ENCODE assay signal across 18 cellular contexts in genomic region chr2:168723494-168723893, GRCh38.
DNase-seq lines count a peak whose midpoint lies in the region; ATAC-seq, FAIRE-seq and TF ChIP-seq lines count a peak whose summit lies in the region.
"Had no signal": no experiment of that assay in that cellular context is flagged by ENCODE, and none has a peak within 500 bp of the region (broad histone marks: within the 10 kb centered on the region; RNA-seq: fewer than 3 reads in every experiment).

No MANE protein-coding gene starts in this region.

- 44% methylated on average over 2 of the region's 2 CpGs for WGBS in HepG2 (ENCODE audit: low lambda C conversion rate)
- 47% methylated on average over 2 of the region's 2 CpGs for WGBS in right lobe of liver (ENCODE audit: insufficient coverage, low coverage, low lambda C conversion rate, missing lambda C conversion rate)

- TF ChIP-seq POLR2A in HepG2 (IDR thresholded peaks at IDR 0.05; ENCODE audit: insufficient read depth in 1 of 2, low read depth in 2 of 2, low read length in 2 of 2) (no peak), right lobe of liver (IDR thresholded peaks at IDR 0.05) (no peak)

- H4K20me1 ChIP-seq in HepG2 (ENCODE audit: insufficient read depth, low read length): no peaks in the 10 kb centered on the region

- no peak overlapping the region for H3K9ac ChIP-seq in HepG2 (ENCODE audit: insufficient read depth, low read depth, low read length)

- no peaks in the 10 kb centered on the region for H3K27me3 Mint-ChIP-seq in activated T-helper 17 cell treated with anti-CD3 and anti-CD28 coated beads, Interleukin-2, amount 50 U/mL, for 72 hours
- no peaks in the 10 kb centered on the region for H3K27me3 Mint-ChIP-seq in mesothelial cell of epicardium (ENCODE audit: low read depth)
- H3K27me3 Mint-ChIP-seq: CD4-positive, CD25-positive, alpha-beta regulatory T cell; IgD-negative memory B cell had no signal

- FAIRE-seq in HepG2 (lab: Jason Lieb, UNC): no peak
- FAIRE-seq: D721Med, HTR-8/SVneo had no signal

- POLR2A ChIA-PET in HepG2 (lab: Yijun Ruan, JAX): no interaction called here

- no peaks in the 10 kb centered on the region for H3K9me3 ChIP-seq in HepG2 (ENCODE audit: low read length)
- no peaks in the 10 kb centered on the region for H3K9me3 ChIP-seq in right lobe of liver
- H3K9me3 ChIP-seq: BE2C had no signal

- no peak for TF ChIP-seq RAD21 in HepG2 (CRISPR knock-in tag; IDR thresholded peaks at IDR 0.05)

- no peak overlapping the region for H3K4me2 ChIP-seq in HepG2 (ENCODE audit: low read depth, low read length)

- no peak for TF ChIP-seq CTCF in HepG2 (CRISPR knock-in tag; IDR thresholded peaks at IDR 0.05)
- TF ChIP-seq CTCF in right lobe of liver (IDR thresholded peaks at IDR 0.05): no peak
- TF ChIP-seq CTCF in mesothelial cell of epicardium (IDR thresholded peaks at IDR 0.05; ENCODE audit: unreplicated experiment): no peak

- H3K27me3 ChIP-seq in HepG2 (ENCODE audit: control insufficient read depth in 1 of 2, insufficient read depth in 2 of 2, low read length in 2 of 2) (no peaks in the 10 kb centered on the region), right lobe of liver (no peaks in the 10 kb centered on the region)
- H3K27me3 ChIP-seq: BE2C had no signal

- peaks cover 12% of the 10 kb centered on the region for H3K4me1 Mint-ChIP-seq in activated T-helper 17 cell treated with anti-CD3 and anti-CD28 coated beads, Interleukin-2, amount 50 U/mL, for 72 hours
- H3K4me1 Mint-ChIP-seq in mesothelial cell of epicardium: peaks cover 16% of the 10 kb centered on the region

- H3K36me3 ChIP-seq in HepG2 (replicated peaks in 1 of 2; ENCODE audit: control insufficient read depth in 1 of 2, insufficient read depth in 2 of 2, low read length in 2 of 2) (peaks cover under 1 to 7% of the 10 kb centered on the region in 2 experiments; a peak in 3 of 5 replicates), right lobe of liver (no peaks in the 10 kb centered on the region)
- H3K36me3 ChIP-seq: BE2C had no signal

- no peaks in the 10 kb centered on the region for H3K79me2 ChIP-seq in HepG2 (ENCODE audit: insufficient read depth, low read length)

- H3K4me1 ChIP-seq in HepG2 (ENCODE audit: insufficient read depth, low read length) (no peaks in the 10 kb centered on the region), right lobe of liver (no peaks in the 10 kb centered on the region)
- H3K4me1 ChIP-seq: BE2C, Caco-2 had no signal

- H3K4me3 ChIP-seq in HepG2 (replicated peaks in 1 of 3; ENCODE audit: insufficient read depth in 1 of 3, low read depth in 2 of 3, low read length in 3 of 3) (no peak overlapping the region), right lobe of liver (no peak overlapping the region)

- no peak for TF ChIP-seq EP300 in HepG2 (IDR thresholded peaks at IDR 0.05; ENCODE audit: low read depth in 2 of 2, low read length in 2 of 2)
- no peak for TF ChIP-seq EP300 in HepG2 (CRISPR knock-in tag; IDR thresholded peaks at IDR 0.05; ENCODE audit: borderline replicate concordance)

- H3K27ac Mint-ChIP-seq in activated T-helper 17 cell treated with anti-CD3 and anti-CD28 coated beads, Interleukin-2, amount 50 U/mL, for 72 hours: no peak overlapping the region
- peak overlapping the region; percentile 51 for H3K27ac Mint-ChIP-seq in mesothelial cell of epicardium
- H3K27ac Mint-ChIP-seq: CD4-positive, CD25-positive, alpha-beta regulatory T cell; HFFc6; IgD-negative memory B cell had no signal

- DNase-seq in HepG2 (ENCODE audit: low spot score): no peak
- no peak for DNase-seq in right lobe of liver
- DNase-seq in mesothelial cell of epicardium (ENCODE audit: low spot score in 2 of 2, unreplicated experiment in 2 of 2): no peak
- DNase-seq in NCI-H2107 (lab: John Stamatoyannopoulos, UW): no peak
- DNase-seq: BE2C; C1 segment of cervical spinal cord; Caco-2; CD4-positive, CD25-positive, alpha-beta regulatory T cell; GDM1; GOT3; H7; HFFc6 had no signal

- H3K36me3 Mint-ChIP-seq in activated T-helper 17 cell treated with anti-CD3 and anti-CD28 coated beads, Interleukin-2, amount 50 U/mL, for 72 hours (ENCODE audit: low read depth): peaks cover 17% of the 10 kb centered on the region
- H3K36me3 Mint-ChIP-seq in mesothelial cell of epicardium: peaks cover 51% of the 10 kb centered on the region
- H3K36me3 Mint-ChIP-seq: IgD-negative memory B cell had no signal

- no TSS peak for BruUV-seq in HepG2 (replicated peaks; lab: Mats Ljungman, UMichigan)

- ATAC-seq in HepG2 (no peak), right lobe of liver (no peak), HG03196 (IDR thresholded peaks at IDR 0.05; ENCODE audit: unreplicated experiment) (no peak)
- ATAC-seq in activated T-helper 17 cell treated with anti-CD3 and anti-CD28 coated beads, Interleukin-2, amount 50 U/mL, for 72 hours (replicated peaks): peak; percentile 46
- ATAC-seq: HCT116 had no signal

- in situ Hi-C loops in HepG2 (cut with HindIII; ENCODE audit: extremely low pct_ligation_motif_present, low pct_unique_long_range_greater_than_20kb): no loop called here

- no peak overlapping the region for H2AFZ ChIP-seq in HepG2 (ENCODE audit: low read length)

- H3K27ac ChIP-seq in HepG2 (ENCODE audit: extremely low read length, insufficient read depth, low read length) (no peak overlapping the region), right lobe of liver (no peak overlapping the region)

- no peak overlapping the region for H3K4me3 Mint-ChIP-seq in activated T-helper 17 cell treated with anti-CD3 and anti-CD28 coated beads, Interleukin-2, amount 50 U/mL, for 72 hours
- no peak overlapping the region for H3K4me3 Mint-ChIP-seq in mesothelial cell of epicardium
- H3K4me3 Mint-ChIP-seq: CD4-positive, CD25-positive, alpha-beta regulatory T cell; HFFc6; IgD-negative memory B cell had no signal

- CTCF ChIA-PET in HepG2 (lab: Yijun Ruan, JAX; ENCODE audit: low intra/inter-chr PET ratio, low total read pairs): no interaction called here

- no peaks in the 10 kb centered on the region for H3K9me3 Mint-ChIP-seq in activated T-helper 17 cell treated with anti-CD3 and anti-CD28 coated beads, Interleukin-2, amount 50 U/mL, for 72 hours
- peaks cover 6% of the 10 kb centered on the region for H3K9me3 Mint-ChIP-seq in mesothelial cell of epicardium
- H3K9me3 Mint-ChIP-seq: CD4-positive, CD25-positive, alpha-beta regulatory T cell; HFFc6 had no signal

- intact Hi-C loops in HepG2 (cut with micrococcal nuclease; ENCODE audit: unreplicated experiment): no loop called here
- intact Hi-C loops in right lobe of liver (cut with DNase I): no loop called here

TF ChIP-seq in HepG2, 621 proteins besides CTCF, POLR2A, EP300 and RAD21:
- TF ChIP-seq ZNF10 (CRISPR knock-in tag; IDR thresholded peaks at IDR 0.05; ENCODE audit: borderline replicate concordance, low read depth) (no peak), ATF7 (IDR thresholded peaks at IDR 0.05) (0 out of 2 replicates have a peak, but pooled peaks have one; percentile 6), ATF7 (CRISPR knock-in tag; IDR thresholded peaks at IDR 0.05) (no peak)
